1 cellular context compared by ENCODE assay signal in genomic region chr19:39532233-39533002, GRCh38.
TF ChIP-seq lines count a peak whose summit lies in the region.

Gene EID2B, minus strand, starts transcription at chr19:39532852. Its CDS starts 50 bp downstream, at chr19:39532802.

TF ChIP-seq in GM23338, 12 proteins besides CTCF, POLR2A, EP300 and RAD21 (continued from another document):
- no peak for TF ChIP-seq ZNF462 (CRISPR knock-in tag; IDR thresholded peaks at IDR 0.05)
- no peak for TF ChIP-seq JUNB (IDR thresholded peaks at IDR 0.05; ENCODE audit: unreplicated experiment)
- TF ChIP-seq CREB1 (CRISPR knock-in tag; IDR thresholded peaks at IDR 0.05; ENCODE audit: low read depth): peak; percentile 54
- no peak for TF ChIP-seq ZNF331 (CRISPR knock-in tag; IDR thresholded peaks at IDR 0.05; ENCODE audit: low read depth)
